12 cellular contexts compared by ENCODE assay signal in the genomic region with DNA sequence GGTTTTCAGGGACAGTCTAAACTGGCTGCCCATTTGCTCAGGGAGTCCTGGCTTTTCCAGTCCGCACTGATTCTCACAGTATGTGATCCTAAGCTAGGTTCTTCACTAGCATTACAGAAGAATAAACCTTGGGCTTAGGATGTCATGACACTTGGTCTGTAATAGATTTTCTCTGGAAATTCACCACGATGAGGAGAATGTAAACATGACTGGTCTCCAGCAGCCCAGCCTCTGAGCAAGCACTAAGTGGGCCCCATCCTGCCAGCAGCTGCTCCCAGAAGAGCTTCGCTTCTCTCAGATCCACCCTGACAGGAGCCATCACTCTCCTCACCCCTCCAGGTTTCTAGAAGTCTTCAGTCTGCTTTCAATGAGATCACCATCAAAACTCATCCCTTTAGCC.
"Had no signal": no experiment of that assay in that cellular context is flagged by ENCODE, and none has a peak within 500 bp of the region (broad histone marks: within the 10 kb centered on the region; RNA-seq: fewer than 3 reads in every experiment).

No MANE protein-coding gene starts in this region.

- H3K4me1 Mint-ChIP-seq: natural killer cell had no signal

- H3K9me3 Mint-ChIP-seq: natural killer cell; T-helper 2 cell treated with Interferon-gamma antibody and Interleukin-4, amounts not matched to agents 5 μg/mL and 100 μg/mL, for 36 hours had no signal

- H3K4me3 ChIP-seq: lung, spleen, stomach, thoracic aorta had no signal

- H3K4me1 ChIP-seq: foreskin keratinocyte, stomach had no signal

- H3K9me3 ChIP-seq: spleen, stomach, thoracic aorta had no signal

- ATAC-seq: left colon, natural killer cell, right cardiac atrium had no signal

- H3K36me3 ChIP-seq: spleen, stomach, thoracic aorta had no signal

- H3K4me3 Mint-ChIP-seq: natural killer cell; T-helper 2 cell treated with Interferon-gamma antibody and Interleukin-4, amounts not matched to agents 5 μg/mL and 100 μg/mL, for 36 hours had no signal

- H3K27ac Mint-ChIP-seq: natural killer cell; T-helper 2 cell treated with Interferon-gamma antibody and Interleukin-4, amounts not matched to agents 5 μg/mL and 100 μg/mL, for 36 hours had no signal

- DNase-seq: activated gamma-delta T cell treated with Interleukin-2 at 50 U/mL for 16 hours; foreskin keratinocyte; left colon; natural killer cell; nucleus accumbens; right cardiac atrium; spleen; stimulated activated CD4-positive, alpha-beta T cell treated with anti-CD3 and anti-CD28 coated beads, Interleukin-1b, Interleukin-23, amount 100 ng/mL, for 48 hours; stomach had no signal

- H3K27ac ChIP-seq: foreskin keratinocyte, spleen, stomach, thoracic aorta had no signal

- H3K36me3 Mint-ChIP-seq: natural killer cell had no signal

- H3K27me3 ChIP-seq: foreskin keratinocyte, spleen had no signal
